9 cellular contexts compared by ENCODE assay signal in genomic region chr4:133323670-133324069, GRCh38.
"Had no signal": no experiment of that assay in that cellular context is flagged by ENCODE, and none has a peak within 500 bp of the region (broad histone marks: within the 10 kb centered on the region; RNA-seq: fewer than 3 reads in every experiment).

No MANE protein-coding gene starts in this region.

- FAIRE-seq: HTR-8/SVneo, K562 had no signal

- ATAC-seq: HCT116, K562 had no signal

- H3K4me3 ChIP-seq: GM23248, HAP-1, K562 had no signal

- H3K27ac ChIP-seq: GM23248 had no signal

- H3K9me3 ChIP-seq: HAP-1 had no signal

- H3K36me3 ChIP-seq: HAP-1 had no signal

- DNase-seq: GM23248, GOT3, H7, HFFc6, IMR-90 had no signal
